In genomic region chr2:106065983-106066826, GRCh38 we compare ENCODE assay signal across 9 cellular contexts.
A peak's percentile ranks its signal among the peaks of the same experiment; 100 is the strongest.
DNase-seq lines count a peak whose midpoint lies in the region; ATAC-seq and TF ChIP-seq lines count a peak whose summit lies in the region.
"Had no signal": no experiment of that assay in that cellular context is flagged by ENCODE, and none has a peak within 500 bp of the region (broad histone marks: within the 10 kb centered on the region; RNA-seq: fewer than 3 reads in every experiment).

No MANE protein-coding gene starts in this region.

- H3K36me3 ChIP-seq in effector memory CD4-positive, alpha-beta T cell (ENCODE audit: control insufficient read depth, insufficient read depth, low read length), result no peaks in the 10 kb centered on the region
- no peaks in the 10 kb centered on the region for H3K36me3 ChIP-seq in stomach smooth muscle (ENCODE audit: control insufficient read depth in 2 of 2, insufficient read depth in 2 of 2, low read length in 2 of 2)

- H3K27ac ChIP-seq in effector memory CD4-positive, alpha-beta T cell (ENCODE audit: insufficient read depth, low read length, poor library complexity, severe bottlenecking), result no peak overlapping the region
- peak overlapping the region; percentile 78 for H3K27ac ChIP-seq in stomach smooth muscle (ENCODE audit: low read length)
- H3K27ac ChIP-seq: KMS-11 had no signal

- H3K27me3 Mint-ChIP-seq in WTC11 (ENCODE audit: low read depth), result peaks cover 35% of the 10 kb centered on the region

- no peaks in the 10 kb centered on the region for H3K9me3 Mint-ChIP-seq in WTC11

- peaks cover 26% of the 10 kb centered on the region for H3K4me1 Mint-ChIP-seq in WTC11

- CTCF ChIA-PET in WTC11 (lab: Charles Lee), result interaction anchor here (1.0 to 1.2 kb wide), 2 partner anchors 23 to 477 kb away, joined by 3 read pairs; no protein-coding TSS in a partner anchor

- no peaks in the 10 kb centered on the region for H3K4me1 ChIP-seq in effector memory CD4-positive, alpha-beta T cell (ENCODE audit: control insufficient read depth, insufficient read depth, low read length, poor library complexity, severe bottlenecking)
- H3K4me1 ChIP-seq in mononuclear cell (ENCODE audit: insufficient read depth, low read length) (peaks cover 13% of the 10 kb centered on the region), stomach smooth muscle (ENCODE audit: control insufficient read depth, insufficient read depth, low read length) (peaks cover 30% of the 10 kb centered on the region)

- no peaks in the 10 kb centered on the region for H3K9me3 ChIP-seq in effector memory CD4-positive, alpha-beta T cell (ENCODE audit: control insufficient read depth, low read length)
- no peaks in the 10 kb centered on the region for H3K9me3 ChIP-seq in mononuclear cell (ENCODE audit: low read depth, low read length)
- H3K9me3 ChIP-seq in stomach smooth muscle (ENCODE audit: control insufficient read depth in 2 of 2, low read length in 2 of 2), result no peaks in the 10 kb centered on the region

- no peaks in the 10 kb centered on the region for H3K36me3 Mint-ChIP-seq in WTC11

- peak overlapping the region; percentile 74 for H3K4me3 Mint-ChIP-seq in WTC11

- peak overlapping the region; percentile 55 to 73 for H3K9ac ChIP-seq in stomach smooth muscle (ENCODE audit: low read length in 2 of 2)
- H3K9ac ChIP-seq: KMS-11 had no signal

- DNase-seq in WTC11 (ENCODE audit: low spot score) (peak; percentile 66), NCI-H146 (lab: John Stamatoyannopoulos, UW) (no peak), NK-92 (lab: John Stamatoyannopoulos, UW; ENCODE audit: unreplicated experiment) (no peak), GOT3 (lab: John Stamatoyannopoulos, UW) (no peak), omental fat pad (ENCODE audit: low spot score) (no peak)
- no peak for DNase-seq in effector memory CD4-positive, alpha-beta T cell

- H3K27me3 ChIP-seq in effector memory CD4-positive, alpha-beta T cell (replicated peaks; ENCODE audit: control insufficient read depth, insufficient read depth, low read length, poor library complexity, severe bottlenecking), result no peaks in the 10 kb centered on the region
- peaks cover 17% of the 10 kb centered on the region for H3K27me3 ChIP-seq in mononuclear cell (ENCODE audit: insufficient read depth, low read length)
- H3K27me3 ChIP-seq in stomach smooth muscle (ENCODE audit: control insufficient read depth in 1 of 2, insufficient read depth in 2 of 2, low read length in 2 of 2), result peaks cover 0 to 4% of the 10 kb centered on the region in 2 donors

- POLR2A ChIA-PET in WTC11 (lab: Charles Lee), result no interaction called here

- H3K27ac Mint-ChIP-seq in WTC11, result no peak overlapping the region

- TF ChIP-seq CTCF in WTC11 (IDR thresholded peaks at IDR 0.05) (no peak), omental fat pad (IDR thresholded peaks at IDR 0.05) (no peak)

- peak overlapping the region; percentile 63 for H3K4me3 ChIP-seq in effector memory CD4-positive, alpha-beta T cell (ENCODE audit: insufficient read depth, low read depth, low read length, poor library complexity, severe bottlenecking)
- peak overlapping the region; percentile 19 for H3K4me3 ChIP-seq in mononuclear cell (ENCODE audit: low read length)
- H3K4me3 ChIP-seq in stomach smooth muscle (ENCODE audit: low read length in 2 of 2), result peak overlapping the region; percentile 62 to 84

- ATAC-seq in WTC11, result peak; percentile 81
- no peak for ATAC-seq in omental fat pad (ENCODE audit: low FRiP score)

TF ChIP-seq in WTC11, 78 proteins besides CTCF, POLR2A, EP300 and RAD21:
- TF ChIP-seq ZNF263 (CRISPR knock-in tag; IDR thresholded peaks at IDR 0.05; ENCODE audit: low read depth), result no peak
- 0 out of 2 replicates have a peak, but pooled peaks have one; percentile 44 for TF ChIP-seq SMAD3 (CRISPR knock-in tag; IDR thresholded peaks at IDR 0.05; ENCODE audit: borderline replicate concordance)
- TF ChIP-seq, protein P1, sequence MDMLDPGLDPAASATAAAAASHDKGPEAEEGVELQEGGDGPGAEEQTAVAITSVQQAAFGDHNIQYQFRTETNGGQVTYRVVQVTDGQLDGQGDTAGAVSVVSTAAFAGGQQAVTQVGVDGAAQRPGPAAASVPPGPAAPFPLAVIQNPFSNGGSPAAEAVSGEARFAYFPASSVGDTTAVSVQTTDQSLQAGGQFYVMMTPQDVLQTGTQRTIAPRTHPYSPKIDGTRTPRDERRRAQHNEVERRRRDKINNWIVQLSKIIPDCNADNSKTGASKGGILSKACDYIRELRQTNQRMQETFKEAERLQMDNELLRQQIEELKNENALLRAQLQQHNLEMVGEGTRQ (CRISPR knock-in tag; IDR thresholded peaks at IDR 0.05), result no peak
- no peak for TF ChIP-seq FOXJ3 (CRISPR knock-in tag; IDR thresholded peaks at IDR 0.05; ENCODE audit: borderline replicate concordance)
- TF ChIP-seq CREB1 (CRISPR knock-in tag; IDR thresholded peaks at IDR 0.05), result no peak
- no peak for TF ChIP-seq FOXP1 (CRISPR knock-in tag; IDR thresholded peaks at IDR 0.05; ENCODE audit: borderline replicate concordance)
- TF ChIP-seq ZNF317 (CRISPR knock-in tag; IDR thresholded peaks at IDR 0.05; ENCODE audit: borderline replicate concordance, low read depth), result no peak
- TF ChIP-seq, protein P2, sequence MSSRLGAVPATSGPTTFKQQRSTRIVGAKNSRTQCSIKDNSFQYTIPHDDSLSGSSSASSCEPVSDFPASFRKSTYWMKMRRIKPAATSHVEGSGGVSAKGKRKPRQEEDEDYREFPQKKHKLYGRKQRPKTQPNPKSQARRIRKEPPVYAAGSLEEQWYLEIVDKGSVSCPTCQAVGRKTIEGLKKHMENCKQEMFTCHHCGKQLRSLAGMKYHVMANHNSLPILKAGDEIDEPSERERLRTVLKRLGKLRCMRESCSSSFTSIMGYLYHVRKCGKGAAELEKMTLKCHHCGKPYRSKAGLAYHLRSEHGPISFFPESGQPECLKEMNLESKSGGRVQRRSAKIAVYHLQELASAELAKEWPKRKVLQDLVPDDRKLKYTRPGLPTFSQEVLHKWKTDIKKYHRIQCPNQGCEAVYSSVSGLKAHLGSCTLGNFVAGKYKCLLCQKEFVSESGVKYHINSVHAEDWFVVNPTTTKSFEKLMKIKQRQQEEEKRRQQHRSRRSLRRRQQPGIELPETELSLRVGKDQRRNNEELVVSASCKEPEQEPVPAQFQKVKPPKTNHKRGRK (CRISPR knock-in tag; IDR thresholded peaks at IDR 0.05; ENCODE audit: borderline replicate concordance), result no peak

Comparison
In these comparisons a context has a peak if more than half of its experiments do, and no peak if none do; other contexts are left out.
1. H3K4me3 ChIP-seq: peak in every context shown above with its lines; median percentile 73 in stomach smooth muscle; 63 in effector memory CD4-positive, alpha-beta T cell; 19 in mononuclear cell.